ENCODE assay signal across 18 cellular contexts in genomic region chr10:119404719-119405504, GRCh38.
DNase-seq lines count a peak whose midpoint lies in the region; ATAC-seq, FAIRE-seq and TF ChIP-seq lines count a peak whose summit lies in the region.
"Had no signal": no experiment of that assay in that cellular context is flagged by ENCODE, and none has a peak within 500 bp of the region (broad histone marks: within the 10 kb centered on the region; RNA-seq: fewer than 3 reads in every experiment).

No MANE protein-coding gene starts in this region.

- DNase-seq in Kasumi-1 (lab: John Stamatoyannopoulos, UW) (peak; percentile 75), ascending aorta (ENCODE audit: low spot score in 2 of 2) (no peak), right lobe of liver (no peak), NCI-H2081 (lab: John Stamatoyannopoulos, UW) (no peak), frontal cortex (ENCODE audit: low spot score in 2 of 2) (no peak), RPMI8226 (no peak)
- no peak for DNase-seq in stimulated activated effector memory CD8-positive, alpha-beta T cell treated with anti-CD3 and anti-CD28 coated beads, Interleukin-12 subunit alpha, Interleukin-12 subunit beta, amount 100 ng/mL, for 72 hours (ENCODE audit: low spot score in 2 of 2)
- DNase-seq: activated naive CD4-positive, alpha-beta T cell treated with Interleukin-2 at 50 U/mL for 16 hours; CD8-positive, alpha-beta memory T cell; GDM1; hypothalamus; MM.1S; T1000 had no signal

- H3K4me1 ChIP-seq in ascending aorta: peaks cover 0 to 12% of the 10 kb centered on the region in 2 donors
- no peaks in the 10 kb centered on the region for H3K4me1 ChIP-seq in right lobe of liver

- H3K4me3 Mint-ChIP-seq in stimulated activated effector memory CD8-positive, alpha-beta T cell treated with anti-CD3 and anti-CD28 coated beads, Interleukin-12 subunit alpha, Interleukin-12 subunit beta, amount 100 ng/mL, for 72 hours: no peak overlapping the region
- H3K4me3 Mint-ChIP-seq: CD8-positive, alpha-beta memory T cell; stimulated activated naive CD8-positive, alpha-beta T cell treated with anti-CD3 and anti-CD28 coated beads, Interleukin-15, Interleukin-2, amounts not matched to agents 100 ng/mL and 50 ng/mL, for 24 hours had no signal

- peaks cover 0 to 4% of the 10 kb centered on the region in 2 donors for H3K36me3 ChIP-seq in ascending aorta
- no peaks in the 10 kb centered on the region for H3K36me3 ChIP-seq in right lobe of liver

- H3K36me3 Mint-ChIP-seq in stimulated activated effector memory CD8-positive, alpha-beta T cell treated with anti-CD3 and anti-CD28 coated beads, Interleukin-12 subunit alpha, Interleukin-12 subunit beta, amount 100 ng/mL, for 72 hours: no peaks in the 10 kb centered on the region

- no peak for TF ChIP-seq POLR2A in right lobe of liver (IDR thresholded peaks at IDR 0.05)

- H3K4me1 Mint-ChIP-seq in stimulated activated effector memory CD8-positive, alpha-beta T cell treated with anti-CD3 and anti-CD28 coated beads, Interleukin-12 subunit alpha, Interleukin-12 subunit beta, amount 100 ng/mL, for 72 hours: peaks cover 5% of the 10 kb centered on the region

- WGBS in right lobe of liver (ENCODE audit: insufficient coverage, low coverage, low lambda C conversion rate, missing lambda C conversion rate): 54% methylated on average over 3 of the region's 13 CpGs

- FAIRE-seq in frontal cortex (lab: Jason Lieb, UNC): no peak
- FAIRE-seq: bronchial epithelial cell, GM18507 had no signal

- H3K27ac Mint-ChIP-seq in stimulated activated effector memory CD8-positive, alpha-beta T cell treated with anti-CD3 and anti-CD28 coated beads, Interleukin-12 subunit alpha, Interleukin-12 subunit beta, amount 100 ng/mL, for 72 hours: peak overlapping the region; percentile 64
- H3K27ac Mint-ChIP-seq: stimulated activated naive CD8-positive, alpha-beta T cell treated with anti-CD3 and anti-CD28 coated beads, Interleukin-15, Interleukin-2, amounts not matched to agents 100 ng/mL and 50 ng/mL, for 24 hours had no signal

- ATAC-seq in right lobe of liver: peak; percentile 29 to 42 (median 36)
- ATAC-seq in stimulated activated effector memory CD8-positive, alpha-beta T cell treated with anti-CD3 and anti-CD28 coated beads, Interleukin-12 subunit alpha, Interleukin-12 subunit beta, amount 100 ng/mL, for 72 hours: no peak
- no peak for ATAC-seq in HG02623 (IDR thresholded peaks at IDR 0.05; ENCODE audit: unreplicated experiment)

- no peaks in the 10 kb centered on the region for H3K9me3 ChIP-seq in ascending aorta
- H3K9me3 ChIP-seq in right lobe of liver: no peaks in the 10 kb centered on the region

- no peaks in the 10 kb centered on the region for H3K9me3 Mint-ChIP-seq in stimulated activated effector memory CD8-positive, alpha-beta T cell treated with anti-CD3 and anti-CD28 coated beads, Interleukin-12 subunit alpha, Interleukin-12 subunit beta, amount 100 ng/mL, for 72 hours
- H3K9me3 Mint-ChIP-seq: CD8-positive, alpha-beta memory T cell; stimulated activated naive CD8-positive, alpha-beta T cell treated with anti-CD3 and anti-CD28 coated beads, Interleukin-15, Interleukin-2, amounts not matched to agents 100 ng/mL and 50 ng/mL, for 24 hours had no signal

- H3K27ac ChIP-seq in ascending aorta (peak overlapping the region; percentile 20 to 50), right lobe of liver (peak overlapping the region; percentile 12 to 76 (median 28))
- H3K27ac ChIP-seq: RWPE1 had no signal

- TF ChIP-seq CTCF in ascending aorta (IDR thresholded peaks at IDR 0.05) (no peak), right lobe of liver (IDR thresholded peaks at IDR 0.05) (no peak)

- H3K4me3 ChIP-seq in ascending aorta (no peak overlapping the region), right lobe of liver (no peak overlapping the region)

- intact Hi-C loops in ascending aorta (cut with DNase I): loop anchor here (5.0 kb wide), 1 partner anchor 33 kb away; no protein-coding TSS in a partner anchor
- intact Hi-C loops in right lobe of liver (cut with DNase I): no loop called here

- H3K27me3 ChIP-seq in ascending aorta: no peaks in the 10 kb centered on the region
- H3K27me3 ChIP-seq in right lobe of liver: no peaks in the 10 kb centered on the region

Comparison
In these comparisons a context has a peak if more than half of its experiments do, and no peak if none do; other contexts are left out.
1. DNase-seq: peak in Kasumi-1 (2 of 2); none in ascending aorta (0 of 2), right lobe of liver (0 of 3), stimulated activated effector memory CD8-positive, alpha-beta T cell treated with anti-CD3 and anti-CD28 coated beads, Interleukin-12 subunit alpha, Interleukin-12 subunit beta, amount 100 ng/mL, for 72 hours (0 of 2), NCI-H2081 (0 of 2), frontal cortex (0 of 2) and RPMI8226 (single experiment).
2. ATAC-seq: peak in right lobe of liver (4 of 4); none in stimulated activated effector memory CD8-positive, alpha-beta T cell treated with anti-CD3 and anti-CD28 coated beads, Interleukin-12 subunit alpha, Interleukin-12 subunit beta, amount 100 ng/mL, for 72 hours (single experiment) and HG02623 (single experiment).